19 cellular contexts compared by ENCODE assay signal in the genomic region with DNA sequence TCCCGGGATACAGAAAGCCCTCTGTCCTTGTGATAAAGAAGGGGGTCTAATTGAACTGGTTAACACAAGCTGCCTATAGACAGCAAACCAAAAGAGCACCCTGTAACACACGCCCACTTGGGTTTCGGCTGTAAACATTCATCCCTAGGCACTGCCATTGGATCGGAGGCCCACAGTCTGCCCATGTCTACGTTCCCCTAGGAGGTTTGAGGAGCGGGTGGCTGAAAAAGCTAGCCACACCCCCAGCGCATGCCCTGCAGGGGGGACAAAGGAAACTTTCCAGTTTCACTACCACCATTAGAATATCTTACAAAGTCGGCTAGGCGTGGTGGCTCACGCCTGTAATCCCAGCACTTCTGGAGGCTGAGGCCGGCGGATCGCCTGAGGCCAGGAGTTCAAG.
DNase-seq lines count a peak whose midpoint lies in the region; ATAC-seq and TF ChIP-seq lines count a peak whose summit lies in the region.
"Had no signal": no experiment of that assay in that cellular context is flagged by ENCODE, and none has a peak within 500 bp of the region (broad histone marks: within the 10 kb centered on the region; RNA-seq: fewer than 3 reads in every experiment).

No MANE protein-coding gene starts in this region.

- H3K36me3 ChIP-seq in HUES64 (ENCODE audit: insufficient read depth, low read length) = no peaks in the 10 kb centered on the region
- no peaks in the 10 kb centered on the region for H3K36me3 ChIP-seq in esophagus muscularis mucosa

- TF ChIP-seq CTCF in esophagus muscularis mucosa (IDR thresholded peaks at IDR 0.05) (no peak), nephron progenitor cell (IDR thresholded peaks at IDR 0.05) (no peak), GM20000 (IDR thresholded peaks at IDR 0.05; ENCODE audit: extremely low read depth, missing control alignments) (no peak)

- H3K4me1 ChIP-seq in HUES64 (ENCODE audit: insufficient read depth, low read length) (peaks cover 10% of the 10 kb centered on the region), esophagus muscularis mucosa (no peaks in the 10 kb centered on the region)

- H3K4me3 ChIP-seq in HUES64 (ENCODE audit: low read length) = peak overlapping the region; percentile 38
- no peak overlapping the region for H3K4me3 ChIP-seq in esophagus muscularis mucosa
- H3K4me3 ChIP-seq: SK-N-MC had no signal

- no peak for TF ChIP-seq EP300 in esophagus muscularis mucosa (IDR thresholded peaks at IDR 0.05)

- H3K36me3 Mint-ChIP-seq in nephron progenitor cell (ENCODE audit: low read depth) = no peaks in the 10 kb centered on the region
- H3K36me3 Mint-ChIP-seq: CD14-positive monocyte had no signal

- WGBS in HUES64 = 87% methylated on average over 12 of the region's 13 CpGs
- 85% methylated on average over 11 of the region's 13 CpGs for WGBS in esophagus muscularis mucosa

- intact Hi-C loops in esophagus muscularis mucosa (cut with DNase I) = no loop called here

- no peak overlapping the region for H3K27ac ChIP-seq in HUES64 (ENCODE audit: low read depth, low read length)
- H3K27ac ChIP-seq in esophagus muscularis mucosa (replicated peaks in 1 of 4) = no peak overlapping the region
- H3K27ac ChIP-seq: 22Rv1, SK-N-MC had no signal

- in situ Hi-C loops in KBM-7 (cut with MboI; ENCODE audit: low pct_unique_long_range_greater_than_20kb, low sequenced_read_pairs) = no loop called here

- no peak for TF ChIP-seq POLR2A in esophagus muscularis mucosa (IDR thresholded peaks at IDR 0.05; ENCODE audit: low read depth)

- H3K4me3 Mint-ChIP-seq in nephron progenitor cell = no peak overlapping the region
- H3K4me3 Mint-ChIP-seq: CD14-positive monocyte had no signal

- peaks cover 42% of the 10 kb centered on the region for H3K4me1 Mint-ChIP-seq in nephron progenitor cell
- H3K4me1 Mint-ChIP-seq: CD14-positive monocyte had no signal

- H3K9ac ChIP-seq in HUES64 (ENCODE audit: low read depth, low read length) = no peak overlapping the region

- no peaks in the 10 kb centered on the region for H3K27me3 ChIP-seq in HUES64 (ENCODE audit: insufficient read depth, low read length)
- no peaks in the 10 kb centered on the region for H3K27me3 ChIP-seq in esophagus muscularis mucosa

- peak; percentile 46 for DNase-seq in Daoy (ENCODE audit: low read depth)
- peak; percentile 72 for DNase-seq in esophagus muscularis mucosa (ENCODE audit: extremely low spot score)
- no peak for DNase-seq in nephron progenitor cell
- no peak for DNase-seq in GM20000 (ENCODE audit: low spot score)
- no peak for DNase-seq in KBM-7
- DNase-seq: DMS79; NCI-H1417; NCI-H187; NCI-H2107; NCI-H510A; NCI-H748 treated with DMSO at 0.1 percent for 48 hours; NK-92 treated with Interleukin-12 subunit alpha and Interleukin-12 subunit beta, amount 100 ng/mL, for 24 hours; Right ventricle myocardium superior had no signal

- peak overlapping the region; percentile 91 for H3K27ac Mint-ChIP-seq in nephron progenitor cell
- H3K27ac Mint-ChIP-seq: CD14-positive monocyte had no signal

- H3K27me3 Mint-ChIP-seq in nephron progenitor cell (ENCODE audit: low read depth, poor library complexity) = no peaks in the 10 kb centered on the region

- H3K9me3 Mint-ChIP-seq in nephron progenitor cell = no peaks in the 10 kb centered on the region

- no peak for ATAC-seq in GM21360 (IDR thresholded peaks at IDR 0.05; ENCODE audit: unreplicated experiment)
- no peak for ATAC-seq in HG02973 (IDR thresholded peaks at IDR 0.05; ENCODE audit: unreplicated experiment)

- H3K9me3 ChIP-seq in HUES64 (ENCODE audit: insufficient read depth, low read depth, low read length) (no peaks in the 10 kb centered on the region), esophagus muscularis mucosa (no peaks in the 10 kb centered on the region)

Comparison
In these comparisons a context has a peak if more than half of its experiments do, and no peak if none do; other contexts are left out.
1. DNase-seq: peak in Daoy (single experiment) and esophagus muscularis mucosa (single experiment); none in nephron progenitor cell (single experiment), GM20000 (single experiment) and KBM-7 (single experiment).